20 cellular contexts compared by ENCODE assay signal in the genomic region with DNA sequence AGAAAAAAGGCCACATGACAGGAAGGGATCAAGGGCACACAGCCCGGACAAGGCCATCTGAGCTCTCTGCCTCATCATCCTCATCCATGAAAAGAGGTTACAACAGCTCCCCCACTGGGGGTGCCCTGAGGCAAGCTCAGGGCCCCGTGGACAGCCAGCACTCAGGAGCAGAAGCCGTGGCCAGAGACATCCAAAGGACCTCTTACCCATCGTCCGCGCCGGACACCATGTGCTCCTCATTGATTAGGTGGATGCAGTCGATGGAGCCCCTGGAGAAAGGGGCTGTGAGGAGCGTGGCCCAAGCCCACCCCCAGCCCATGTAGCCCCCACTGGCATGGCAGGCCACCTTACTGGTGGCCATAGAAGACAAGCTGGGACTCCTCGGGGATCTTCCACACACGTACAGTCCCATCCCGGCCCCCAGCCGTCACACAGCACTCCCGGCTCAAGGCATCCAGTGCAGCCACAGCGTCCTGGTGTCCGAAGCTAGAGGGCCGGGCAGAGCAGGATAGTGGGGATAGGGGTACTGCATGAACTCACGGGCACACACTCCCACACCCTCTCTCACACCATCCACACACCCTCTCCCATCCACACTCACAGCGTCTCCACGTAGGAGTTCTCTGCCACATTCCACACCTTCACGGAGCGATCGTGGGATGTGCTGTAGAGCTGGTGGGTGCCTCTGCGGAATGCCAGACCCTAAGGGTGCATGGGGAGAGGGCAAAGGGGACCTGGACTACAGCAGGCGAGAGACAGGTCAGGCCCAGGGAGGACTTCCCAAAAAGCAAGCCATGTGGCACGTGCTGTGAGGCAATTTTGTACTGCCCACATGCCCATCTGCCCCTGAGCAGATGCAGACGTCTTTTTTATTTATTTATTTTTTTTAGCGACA. TPM values are rescaled to one million over a fixed set of nuclear protein-coding genes. Genes with fewer than 3 reads are reported as not detected.
"Had no signal": no experiment of that assay in that cellular context is flagged by ENCODE, and none has a peak within 500 bp of the region (broad histone marks: within the 10 kb centered on the region; RNA-seq: fewer than 3 reads in every experiment).

No MANE protein-coding gene starts in this region.

- ATAC-seq: activated CD4-positive, CD25-positive, alpha-beta regulatory T cell treated with anti-CD3 and anti-CD28 coated beads, Interleukin-2, amount 50 U/mL, for 24 hours; activated T-cell treated with anti-CD3 and anti-CD28 coated beads, Interleukin-2, amount 50 U/mL, for 72 hours; natural killer cell treated with Interleukin-12 subunit alpha and Interleukin-12 subunit beta and Interleukin-15 and Interleukin-18, amount 100 ng/mL, for 72 hours; right cardiac atrium; stimulated activated effector memory CD8-positive, alpha-beta T cell treated with anti-CD3 and anti-CD28 coated beads, Interleukin-12 subunit alpha, Interleukin-12 subunit beta, amount 100 ng/mL, for 72 hours had no signal

- DNase-seq: activated CD4-positive, alpha-beta T cell treated with anti-CD3 and anti-CD28 coated beads, Interleukin-2, amount 50 U/mL, for 1 hour; activated gamma-delta T cell; activated naive CD8-positive, alpha-beta T cell treated with anti-CD3 and anti-CD28 coated beads for 36 hours; activated T-cell treated with anti-CD3 and anti-CD28 coated beads, Interleukin-2, amount 50 U/mL, for 72 hours; amniotic stem cell; dorsolateral prefrontal cortex; foreskin fibroblast; mesendoderm; occipital lobe; right cardiac atrium; small intestine; stimulated activated CD4-positive, alpha-beta T cell treated with anti-CD3 and anti-CD28 coated beads, Interleukin-4, amount 100 ng/mL, for 24 hours had no signal

- H3K36me3 Mint-ChIP-seq: natural killer cell treated with Interleukin-12 subunit alpha and Interleukin-12 subunit beta and Interleukin-15 and Interleukin-18, amount 100 ng/mL, for 72 hours had no signal

- H3K27ac Mint-ChIP-seq: activated naive CD8-positive, alpha-beta T cell treated with anti-CD3 and anti-CD28 coated beads for 36 hours; activated T-cell treated with anti-CD3 and anti-CD28 coated beads, Interleukin-2, amount 50 U/mL, for 72 hours; natural killer cell treated with Interleukin-12 subunit alpha and Interleukin-12 subunit beta and Interleukin-15 and Interleukin-18, amount 100 ng/mL, for 72 hours; stimulated activated effector memory CD8-positive, alpha-beta T cell treated with anti-CD3 and anti-CD28 coated beads, Interleukin-12 subunit alpha, Interleukin-12 subunit beta, amount 100 ng/mL, for 72 hours; T-helper 1 cell treated with Interleukin-12 subunit alpha and Interleukin-12 subunit beta and Interleukin-4 antibody, amounts not matched to agents 30 μg/mL and 1 μg/mL, for 36 hours had no signal

- H3K9me3 Mint-ChIP-seq: activated naive CD8-positive, alpha-beta T cell treated with anti-CD3 and anti-CD28 coated beads for 36 hours; activated T-cell treated with anti-CD3 and anti-CD28 coated beads, Interleukin-2, amount 50 U/mL, for 72 hours; natural killer cell treated with Interleukin-12 subunit alpha and Interleukin-12 subunit beta and Interleukin-15 and Interleukin-18, amount 100 ng/mL, for 72 hours; stimulated activated effector memory CD8-positive, alpha-beta T cell treated with anti-CD3 and anti-CD28 coated beads, Interleukin-12 subunit alpha, Interleukin-12 subunit beta, amount 100 ng/mL, for 72 hours; T-helper 1 cell treated with Interleukin-12 subunit alpha and Interleukin-12 subunit beta and Interleukin-4 antibody, amounts not matched to agents 30 μg/mL and 1 μg/mL, for 36 hours had no signal

- H3K27ac ChIP-seq: dorsolateral prefrontal cortex, prostate gland had no signal

- H3K27me3 ChIP-seq: dorsolateral prefrontal cortex had no signal

- H3K9me3 ChIP-seq: prostate gland had no signal

- H3K4me3 ChIP-seq: dorsolateral prefrontal cortex, prostate gland had no signal

- H3K27me3 Mint-ChIP-seq: activated naive CD8-positive, alpha-beta T cell treated with anti-CD3 and anti-CD28 coated beads for 36 hours; natural killer cell treated with Interleukin-12 subunit alpha and Interleukin-12 subunit beta and Interleukin-15 and Interleukin-18, amount 100 ng/mL, for 72 hours had no signal

- H3K4me3 Mint-ChIP-seq: activated naive CD8-positive, alpha-beta T cell treated with anti-CD3 and anti-CD28 coated beads for 36 hours; activated T-cell treated with anti-CD3 and anti-CD28 coated beads, Interleukin-2, amount 50 U/mL, for 72 hours; natural killer cell treated with Interleukin-12 subunit alpha and Interleukin-12 subunit beta and Interleukin-15 and Interleukin-18, amount 100 ng/mL, for 72 hours; stimulated activated effector memory CD8-positive, alpha-beta T cell treated with anti-CD3 and anti-CD28 coated beads, Interleukin-12 subunit alpha, Interleukin-12 subunit beta, amount 100 ng/mL, for 72 hours; T-helper 1 cell treated with Interleukin-12 subunit alpha and Interleukin-12 subunit beta and Interleukin-4 antibody, amounts not matched to agents 30 μg/mL and 1 μg/mL, for 36 hours had no signal

RNA-seq across cellular contexts. Expression of gene GPR62, which starts 19.9 kb away (rescaled TPM):
- total RNA-seq: activated naive CD8-positive, alpha-beta T cell treated with anti-CD3 and anti-CD28 coated beads for 36 hours; lower leg skin; natural killer cell treated with Interleukin-12 subunit alpha and Interleukin-12 subunit beta and Interleukin-15 and Interleukin-18, amount 100 ng/mL, for 72 hours had no signal

RNA-seq across cellular contexts. Expression of gene IQCF1, which starts 32.1 kb away (rescaled TPM):
- total RNA-seq: activated naive CD8-positive, alpha-beta T cell treated with anti-CD3 and anti-CD28 coated beads for 36 hours; activated T-cell treated with anti-CD3 and anti-CD28 coated beads, Interleukin-2, amount 50 U/mL, for 72 hours; glomerular endothelial cell; lower leg skin; natural killer cell treated with Interleukin-12 subunit alpha and Interleukin-12 subunit beta and Interleukin-15 and Interleukin-18, amount 100 ng/mL, for 72 hours; occipital lobe; right cardiac atrium had no signal
- polyA plus RNA-seq: right cardiac atrium, small intestine, thymus had no signal
